10 cellular contexts compared by ENCODE assay signal in genomic region chr3:70360985-70361384, GRCh38.
DNase-seq lines count a peak whose midpoint lies in the region; ATAC-seq and TF ChIP-seq lines count a peak whose summit lies in the region.
"Had no signal": no experiment of that assay in that cellular context is flagged by ENCODE, and none has a peak within 500 bp of the region (broad histone marks: within the 10 kb centered on the region; RNA-seq: fewer than 3 reads in every experiment).

No MANE protein-coding gene starts in this region.

- ATAC-seq in GM19372 (IDR thresholded peaks at IDR 0.05; ENCODE audit: low read depth, unreplicated experiment) (peak; percentile 64), HG03066 (IDR thresholded peaks at IDR 0.05; ENCODE audit: low read depth, unreplicated experiment) (peak; percentile 78), SK-N-SH treated with all-trans-retinoic acid at 6 μM for 48 hours (no peak)

- in situ Hi-C loops in astrocyte of the cerebellum (cut with HindIII; ENCODE audit: low sequenced_read_pairs) = no loop called here

- no peak overlapping the region for H3K4me3 ChIP-seq in astrocyte of the cerebellum (ENCODE audit: low read depth, low read length)
- H3K4me3 ChIP-seq: tibial artery had no signal

- DNase-seq in COLO829 (ENCODE audit: low spot score) (peak; percentile 9), astrocyte of the cerebellum (ENCODE audit: low read depth) (peak; percentile 8), iPS-NIHi11 (ENCODE audit: low spot score) (no peak), NCI-H2196 (lab: John Stamatoyannopoulos, UW; ENCODE audit: unreplicated experiment) (no peak)
- DNase-seq in stimulated activated naive CD4-positive, alpha-beta T cell (lab: John Stamatoyannopoulos, UW) = no peak
- DNase-seq: activated T-cell treated with anti-CD3 and anti-CD28 coated beads, Interleukin-2, amount 50 U/mL, for 48 hours; tibial artery had no signal

- TF ChIP-seq CTCF in astrocyte of the cerebellum (IDR thresholded peaks at IDR 0.05; ENCODE audit: low read depth, low read length, missing control alignments) = no peak

TF ChIP-seq in SK-N-SH treated with all-trans-retinoic acid at 6 μM for 48 hours, 23 proteins besides CTCF, POLR2A, EP300 and RAD21:
- no peak for TF ChIP-seq ISL1 (CRISPR knock-in tag; IDR thresholded peaks at IDR 0.05)
- no peak for TF ChIP-seq TCF4 (CRISPR knock-in tag; IDR thresholded peaks at IDR 0.05; ENCODE audit: borderline replicate concordance)
- TF ChIP-seq PPARA (CRISPR knock-in tag; IDR thresholded peaks at IDR 0.05; ENCODE audit: borderline replicate concordance) = no peak
- TF ChIP-seq ZC3H10 (CRISPR knock-in tag; IDR thresholded peaks at IDR 0.05) = no peak
- TF ChIP-seq TOX (CRISPR knock-in tag; IDR thresholded peaks at IDR 0.05; ENCODE audit: borderline replicate concordance) = no peak
- TF ChIP-seq ARNTL (CRISPR knock-in tag; IDR thresholded peaks at IDR 0.05; ENCODE audit: borderline replicate concordance, low read depth) = no peak
- no peak for TF ChIP-seq CSDC2 (CRISPR knock-in tag; IDR thresholded peaks at IDR 0.05)
- TF ChIP-seq, protein P1, sequence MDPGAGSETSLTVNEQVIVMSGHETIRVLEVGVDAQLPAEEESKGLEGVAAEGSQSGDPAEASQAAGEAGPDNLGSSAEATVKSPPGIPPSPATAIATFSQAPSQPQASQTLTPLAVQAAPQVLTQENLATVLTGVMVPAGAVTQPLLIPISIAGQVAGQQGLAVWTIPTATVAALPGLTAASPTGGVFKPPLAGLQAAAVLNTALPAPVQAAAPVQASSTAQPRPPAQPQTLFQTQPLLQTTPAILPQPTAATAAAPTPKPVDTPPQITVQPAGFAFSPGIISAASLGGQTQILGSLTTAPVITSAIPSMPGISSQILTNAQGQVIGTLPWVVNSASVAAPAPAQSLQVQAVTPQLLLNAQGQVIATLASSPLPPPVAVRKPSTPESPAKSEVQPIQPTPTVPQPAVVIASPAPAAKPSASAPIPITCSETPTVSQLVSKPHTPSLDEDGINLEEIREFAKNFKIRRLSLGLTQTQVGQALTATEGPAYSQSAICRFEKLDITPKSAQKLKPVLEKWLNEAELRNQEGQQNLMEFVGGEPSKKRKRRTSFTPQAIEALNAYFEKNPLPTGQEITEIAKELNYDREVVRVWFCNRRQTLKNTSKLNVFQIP (CRISPR knock-in tag; IDR thresholded peaks at IDR 0.05; ENCODE audit: borderline replicate concordance, low read depth) = no peak

Comparison
In these comparisons a context has a peak if more than half of its experiments do, and no peak if none do; other contexts are left out.
1. DNase-seq: peak in COLO829 (single experiment) and astrocyte of the cerebellum (single experiment); none in iPS-NIHi11 (single experiment), stimulated activated naive CD4-positive, alpha-beta T cell (0 of 6) and NCI-H2196 (single experiment).